In genomic region chr1:22283596-22283995, GRCh38 we compare ENCODE assay signal across 31 cellular contexts.
"Had no signal": no experiment of that assay in that cellular context is flagged by ENCODE, and none has a peak within 500 bp of the region (broad histone marks: within the 10 kb centered on the region; RNA-seq: fewer than 3 reads in every experiment).

No MANE protein-coding gene starts in this region.

- H3K27ac ChIP-seq: Peyer's patch, SJSA1, WERI-Rb-1 had no signal

- DNase-seq: activated CD4-positive, alpha-beta memory T cell treated with anti-CD3 and anti-CD28 coated beads, Interleukin-2, amount 10 ng/mL, durations not matched to agents 7 days and 5 days; activated CD4-positive, alpha-beta T cell treated with anti-CD3 and anti-CD28 coated beads for 1 hour; activated CD4-positive, alpha-beta T cell treated with anti-CD3 and anti-CD28 coated beads for 48 hours; activated CD4-positive, CD25-positive, alpha-beta regulatory T cell; activated effector memory CD4-positive, alpha-beta T cell treated with Interleukin-2 at 50 U/mL for 16 hours; activated naive CD4-positive, alpha-beta T cell treated with anti-CD3 and anti-CD28 coated beads, Interleukin-2, amount 10 ng/mL, durations not matched to agents 7 days and 5 days; activated naive CD8-positive, alpha-beta T cell treated with anti-CD3 and anti-CD28 coated beads, Interleukin-2, amount 50 U/mL, for 24 hours; activated T-cell treated with anti-CD3 and anti-CD28 coated beads, Interleukin-2, amount 50 U/mL, for 48 hours; anterior cingulate cortex; caudate nucleus; Karpas-422; KBM-7; NCI-H1105; NCI-H1417 treated with DMSO at 0.1 percent for 48 hours; NCI-H1694; NCI-H1930; NCI-H2081 treated with DMSO at 0.1 percent for 48 hours; NCI-H510A; NCI-H526; NCI-H748 treated with DMSO at 0.1 percent for 48 hours; NK-92 treated with Interleukin-12 subunit alpha and Interleukin-12 subunit beta, amount 100 ng/mL, for 24 hours; PC-3; RPMI8226; SHP77 treated with DMSO at 0.1 percent for 48 hours; SW 1271; T-helper 1 cell; T-helper 2 cell; T-helper 9 cell; WERI-Rb-1 had no signal

- H3K4me3 ChIP-seq: Peyer's patch, SJSA1 had no signal

- H3K4me1 ChIP-seq: Peyer's patch, SJSA1 had no signal

- ATAC-seq: activated naive CD8-positive, alpha-beta T cell treated with anti-CD3 and anti-CD28 coated beads, Interleukin-2, amount 50 U/mL, for 24 hours; PC-3 had no signal

- H3K27me3 ChIP-seq: Peyer's patch had no signal

- H3K36me3 ChIP-seq: Peyer's patch, SJSA1, WERI-Rb-1 had no signal

- H3K9me3 ChIP-seq: Peyer's patch, SJSA1 had no signal
